23 cellular contexts compared by ENCODE assay signal in genomic region chr6:33906413-33906812, GRCh38.
A peak's percentile ranks its signal among the peaks of the same experiment; 100 is the strongest.
DNase-seq lines count a peak whose midpoint lies in the region; ATAC-seq, FAIRE-seq and TF ChIP-seq lines count a peak whose summit lies in the region.
"Had no signal": no experiment of that assay in that cellular context is flagged by ENCODE, and none has a peak within 500 bp of the region (broad histone marks: within the 10 kb centered on the region; RNA-seq: fewer than 3 reads in every experiment).

No MANE protein-coding gene starts in this region.

- intact Hi-C loops in activated CD8-positive, alpha-beta T cell treated with anti-CD3 and anti-CD28 coated beads for 36 hours (cut with micrococcal nuclease) = no loop called here

- no peak overlapping the region for H3K4me3 ChIP-seq in SK-N-SH (ENCODE audit: low read depth in 2 of 2, low read length in 1 of 2)
- H3K4me3 ChIP-seq: left lung, SJSA1 had no signal

- peak overlapping the region; percentile 93 for H3K27ac Mint-ChIP-seq in activated CD8-positive, alpha-beta T cell treated with anti-CD3 and anti-CD28 coated beads, Interleukin-2, amount 10 ng/mL, durations not matched to agents 7 days and 5 days
- no peak overlapping the region for H3K27ac Mint-ChIP-seq in activated CD8-positive, alpha-beta T cell treated with anti-CD3 and anti-CD28 coated beads for 36 hours
- H3K27ac Mint-ChIP-seq in T-helper 17 cell = peak overlapping the region; percentile 92

- H3K9me3 ChIP-seq in T-helper 17 cell (ENCODE audit: control insufficient read depth, low read length, poor library complexity, severe bottlenecking) = no peaks in the 10 kb centered on the region
- no peaks in the 10 kb centered on the region for H3K9me3 ChIP-seq in SK-N-SH
- H3K9me3 ChIP-seq: left lung, neutrophil, SJSA1 had no signal

- no peak for TF ChIP-seq EP300 in SK-N-SH (IDR thresholded peaks at IDR 0.05; ENCODE audit: borderline replicate concordance in 1 of 2, low read depth in 1 of 2, low read length in 1 of 2)

- FAIRE-seq in GM19239 (lab: Jason Lieb, UNC) = no peak
- FAIRE-seq: H1 had no signal

- CTCF ChIA-PET in activated CD8-positive, alpha-beta T cell treated with anti-CD3 and anti-CD28 coated beads, Interleukin-2, amount 10 ng/mL, durations not matched to agents 7 days and 5 days (lab: Charles Lee) = interaction anchor here (1.6 kb wide), 2 partner anchors 9 to 45 kb away, joined by 7 to 9 read pairs; no protein-coding TSS in a partner anchor
- CTCF ChIA-PET in activated CD8-positive, alpha-beta T cell treated with anti-CD3 and anti-CD28 coated beads for 36 hours (lab: Charles Lee) = no interaction called here
- CTCF ChIA-PET in SK-N-SH (lab: Yijun Ruan, JAX) = no interaction called here

- TF ChIP-seq CTCF in activated CD8-positive, alpha-beta T cell treated with anti-CD3 and anti-CD28 coated beads for 36 hours (IDR thresholded peaks at IDR 0.05) = no peak
- TF ChIP-seq CTCF in omental fat pad (IDR thresholded peaks at IDR 0.05) (no peak), SK-N-SH (IDR thresholded peaks at IDR 0.05) (no peak)

- no peaks in the 10 kb centered on the region for H3K79me2 ChIP-seq in SK-N-SH (ENCODE audit: insufficient read depth)

- peaks cover 18% of the 10 kb centered on the region for H3K27me3 ChIP-seq in SK-N-SH (ENCODE audit: insufficient read depth)
- H3K27me3 ChIP-seq: left lung had no signal

- no peak overlapping the region for H3K27ac ChIP-seq in SK-N-SH (ENCODE audit: low read depth in 2 of 2, low read length in 1 of 2)
- H3K27ac ChIP-seq: KMS-11, left lung, neutrophil, SJSA1 had no signal

- peaks cover 72% of the 10 kb centered on the region for H3K4me1 Mint-ChIP-seq in activated CD8-positive, alpha-beta T cell treated with anti-CD3 and anti-CD28 coated beads, Interleukin-2, amount 10 ng/mL, durations not matched to agents 7 days and 5 days (ENCODE audit: low read depth)
- H3K4me1 Mint-ChIP-seq in activated CD8-positive, alpha-beta T cell treated with anti-CD3 and anti-CD28 coated beads for 36 hours (ENCODE audit: low read depth) = peaks cover 54% of the 10 kb centered on the region
- peaks cover 53% of the 10 kb centered on the region for H3K4me1 Mint-ChIP-seq in T-helper 17 cell

- POLR2A ChIA-PET in activated CD8-positive, alpha-beta T cell treated with anti-CD3 and anti-CD28 coated beads, Interleukin-2, amount 10 ng/mL, durations not matched to agents 7 days and 5 days (lab: Charles Lee) = interaction anchor here (1.0 kb wide), 2 partner anchors 9 to 119 kb away, joined by 3 read pairs; no protein-coding TSS in a partner anchor
- POLR2A ChIA-PET in activated CD8-positive, alpha-beta T cell treated with anti-CD3 and anti-CD28 coated beads for 36 hours (lab: Charles Lee) = no interaction called here
- POLR2A ChIA-PET in SK-N-SH (lab: Yijun Ruan, JAX) = no interaction called here

- H3K4me3 Mint-ChIP-seq in activated CD8-positive, alpha-beta T cell treated with anti-CD3 and anti-CD28 coated beads, Interleukin-2, amount 10 ng/mL, durations not matched to agents 7 days and 5 days = no peak overlapping the region
- H3K4me3 Mint-ChIP-seq in activated CD8-positive, alpha-beta T cell treated with anti-CD3 and anti-CD28 coated beads for 36 hours = no peak overlapping the region
- peak overlapping the region; percentile 89 for H3K4me3 Mint-ChIP-seq in T-helper 17 cell

- no peaks in the 10 kb centered on the region; a peak in 1 of 4 replicates for H3K4me1 ChIP-seq in SK-N-SH (ENCODE audit: control insufficient read depth in 1 of 2, insufficient read depth in 2 of 2, low read depth in 1 of 2, low read length in 1 of 2)
- H3K4me1 ChIP-seq: left lung, SJSA1 had no signal

- no peak for ATAC-seq in activated CD8-positive, alpha-beta T cell treated with anti-CD3 and anti-CD28 coated beads, Interleukin-2, amount 10 ng/mL, durations not matched to agents 7 days and 5 days
- ATAC-seq in activated CD8-positive, alpha-beta T cell treated with anti-CD3 and anti-CD28 coated beads for 36 hours = no peak
- ATAC-seq in T-helper 17 cell (no peak), omental fat pad (ENCODE audit: low FRiP score) (peak; percentile 54), GM21619 (IDR thresholded peaks at IDR 0.05; ENCODE audit: unreplicated experiment) (no peak)
- ATAC-seq: activated CD4-positive, CD25-positive, alpha-beta regulatory T cell treated with anti-CD3 and anti-CD28 coated beads, Interleukin-2, amount 50 U/mL, for 24 hours; left lung; Panc1 had no signal

- H3K36me3 ChIP-seq in SK-N-SH (replicated peaks in 1 of 2; ENCODE audit: control insufficient read depth in 1 of 2, insufficient read depth in 2 of 2, low read length in 1 of 2) = no peaks in the 10 kb centered on the region
- H3K36me3 ChIP-seq: left lung, neutrophil, SJSA1 had no signal

- DNase-seq in activated CD8-positive, alpha-beta T cell treated with anti-CD3 and anti-CD28 coated beads, Interleukin-2, amount 10 ng/mL, durations not matched to agents 7 days and 5 days = no peak
- no peak for DNase-seq in activated CD8-positive, alpha-beta T cell treated with anti-CD3 and anti-CD28 coated beads for 36 hours
- DNase-seq in DMS 273 (lab: John Stamatoyannopoulos, UW; ENCODE audit: unreplicated experiment) (peak; percentile 58), T-helper 17 cell (no peak), omental fat pad (ENCODE audit: low spot score) (no peak), SK-N-SH (no peak), GM19239 (ENCODE audit: insufficient read length, low spot score) (no peak)
- DNase-seq: activated CD8-positive, alpha-beta memory T cell treated with anti-CD3 and anti-CD28 coated beads, Interleukin-2, amount 50 U/mL, for 48 hours; glutamatergic neuron; left lung; NCI-H1092; NCI-H774; retina; stimulated activated CD8-positive, alpha-beta memory T cell treated with anti-CD3 and anti-CD28 coated beads, Interleukin-4, amount 100 ng/mL, for 48 hours; substantia nigra; T1000 had no signal

- H2AFZ ChIP-seq in SK-N-SH (ENCODE audit: low read depth) = no peak overlapping the region

- no peaks in the 10 kb centered on the region for H3K9me3 Mint-ChIP-seq in activated CD8-positive, alpha-beta T cell treated with anti-CD3 and anti-CD28 coated beads, Interleukin-2, amount 10 ng/mL, durations not matched to agents 7 days and 5 days (ENCODE audit: insufficient read depth)
- no peaks in the 10 kb centered on the region for H3K9me3 Mint-ChIP-seq in activated CD8-positive, alpha-beta T cell treated with anti-CD3 and anti-CD28 coated beads for 36 hours

- no peaks in the 10 kb centered on the region for H3F3A ChIP-seq in SK-N-SH (replicated peaks; ENCODE audit: insufficient read depth)

- H3K27me3 Mint-ChIP-seq in activated CD8-positive, alpha-beta T cell treated with anti-CD3 and anti-CD28 coated beads, Interleukin-2, amount 10 ng/mL, durations not matched to agents 7 days and 5 days (ENCODE audit: low read depth) = no peaks in the 10 kb centered on the region
- no peaks in the 10 kb centered on the region for H3K27me3 Mint-ChIP-seq in activated CD8-positive, alpha-beta T cell treated with anti-CD3 and anti-CD28 coated beads for 36 hours
- H3K27me3 Mint-ChIP-seq in T-helper 17 cell = no peaks in the 10 kb centered on the region

- no peaks in the 10 kb centered on the region for H3K9me2 ChIP-seq in SK-N-SH

- no peak overlapping the region for H3K9ac ChIP-seq in SK-N-SH
- H3K9ac ChIP-seq: KMS-11 had no signal

- 79% methylated on average over 8 of the region's 10 CpGs for WGBS in SK-N-SH (ENCODE audit: low lambda C conversion rate)

- no peaks in the 10 kb centered on the region for H4K20me1 ChIP-seq in SK-N-SH (ENCODE audit: insufficient read depth)

- TF ChIP-seq RAD21 in SK-N-SH (IDR thresholded peaks at IDR 0.05; ENCODE audit: low read length) = no peak

- no peak overlapping the region for H3K4me2 ChIP-seq in SK-N-SH
- H3K4me2 ChIP-seq: KMS-11 had no signal

- peaks cover 5% of the 10 kb centered on the region for H3K36me3 Mint-ChIP-seq in activated CD8-positive, alpha-beta T cell treated with anti-CD3 and anti-CD28 coated beads, Interleukin-2, amount 10 ng/mL, durations not matched to agents 7 days and 5 days (ENCODE audit: low read depth)
- H3K36me3 Mint-ChIP-seq in activated CD8-positive, alpha-beta T cell treated with anti-CD3 and anti-CD28 coated beads for 36 hours (ENCODE audit: low read depth) = no peaks in the 10 kb centered on the region
- H3K36me3 Mint-ChIP-seq in T-helper 17 cell (ENCODE audit: low read depth) = no peaks in the 10 kb centered on the region

TF ChIP-seq in SK-N-SH, 30 proteins besides CTCF, POLR2A, EP300 and RAD21:
- no peak for TF ChIP-seq MEF2A (IDR thresholded peaks at IDR 0.05; ENCODE audit: borderline replicate concordance, low read depth)
- no peak for TF ChIP-seq IRF3 (IDR thresholded peaks at IDR 0.05; ENCODE audit: low read depth, low read length)
- no peak for TF ChIP-seq POLR2AphosphoS5 (IDR thresholded peaks at IDR 0.05; ENCODE audit: low read depth, low read length)
- no peak for TF ChIP-seq MAX (IDR thresholded peaks at IDR 0.05; ENCODE audit: low read depth)
